In genomic region chr2:72676341-72677025, GRCh38 we compare ENCODE assay signal across 21 cellular contexts.
DNase-seq lines count a peak whose midpoint lies in the region; ATAC-seq and TF ChIP-seq lines count a peak whose summit lies in the region.
"Had no signal": no experiment of that assay in that cellular context is flagged by ENCODE, and none has a peak within 500 bp of the region (broad histone marks: within the 10 kb centered on the region; RNA-seq: fewer than 3 reads in every experiment).

No MANE protein-coding gene starts in this region.

- no peaks in the 10 kb centered on the region for H3K9me3 ChIP-seq in left ventricle myocardium inferior (replicated peaks)
- no peaks in the 10 kb centered on the region for H3K9me3 ChIP-seq in adipocyte (ENCODE audit: control insufficient read depth, low read length)
- H3K9me3 ChIP-seq in hepatocyte (ENCODE audit: low read depth), result no peaks in the 10 kb centered on the region
- H3K9me3 ChIP-seq in PC-9 (ENCODE audit: insufficient read depth, low read depth), result no peaks in the 10 kb centered on the region
- H3K9me3 ChIP-seq: heart right ventricle, stomach, vagina had no signal

- peaks cover 9% of the 10 kb centered on the region for H3K36me3 Mint-ChIP-seq in type B pancreatic cell

- ATAC-seq in Right ventricle myocardium inferior, result no peak
- ATAC-seq: esophagus mucosa had no signal

- intact Hi-C loops in left ventricle myocardium inferior (cut with micrococcal nuclease) (no loop called here), Right ventricle myocardium inferior (cut with DNase I) (no loop called here), PC-9 (cut with micrococcal nuclease; ENCODE audit: unreplicated experiment) (no loop called here)

- no peaks in the 10 kb centered on the region for H3K36me3 ChIP-seq in left ventricle myocardium inferior
- no peaks in the 10 kb centered on the region for H3K36me3 ChIP-seq in adipocyte (ENCODE audit: control insufficient read depth, insufficient read depth, low read length, severe bottlenecking)
- no peaks in the 10 kb centered on the region for H3K36me3 ChIP-seq in hepatocyte (replicated peaks; ENCODE audit: insufficient read depth, low read depth)
- H3K36me3 ChIP-seq in PC-9 (ENCODE audit: low read depth), result no peaks in the 10 kb centered on the region
- H3K36me3 ChIP-seq: brain microvascular endothelial cell, neural progenitor cell, stomach, vagina had no signal

- POLR2A ChIA-PET in PC-9 (lab: Charles Lee; ENCODE audit: unreplicated experiment), result no interaction called here

- peak overlapping the region; percentile 36 for H3K27ac Mint-ChIP-seq in type B pancreatic cell
- H3K27ac Mint-ChIP-seq: activated CD4-positive, alpha-beta T cell treated with anti-CD3 and anti-CD28 coated beads, Interleukin-2, amount 10 ng/mL, durations not matched to agents 7 days and 5 days; activated naive CD4-positive, alpha-beta T cell treated with anti-CD3 and anti-CD28 coated beads for 36 hours; CD4-positive, alpha-beta T cell; neural progenitor cell had no signal

- no peaks in the 10 kb centered on the region for H3K9me3 Mint-ChIP-seq in type B pancreatic cell
- H3K9me3 Mint-ChIP-seq: activated CD4-positive, alpha-beta T cell treated with anti-CD3 and anti-CD28 coated beads, Interleukin-2, amount 10 ng/mL, durations not matched to agents 7 days and 5 days; activated naive CD4-positive, alpha-beta T cell treated with anti-CD3 and anti-CD28 coated beads for 36 hours; CD4-positive, alpha-beta T cell; neural progenitor cell had no signal

- H3K4me2 ChIP-seq in hepatocyte, result no peak overlapping the region
- H3K4me2 ChIP-seq in PC-9, result no peak overlapping the region
- H3K4me2 ChIP-seq: neural progenitor cell had no signal

- H3F3A ChIP-seq in PC-9 (ENCODE audit: insufficient read depth, low read depth), result no peaks in the 10 kb centered on the region

- TF ChIP-seq CTCF in left ventricle myocardium inferior (IDR thresholded peaks at IDR 0.05; ENCODE audit: borderline replicate concordance), result no peak
- no peak for TF ChIP-seq CTCF in hepatocyte (IDR thresholded peaks at IDR 0.05; ENCODE audit: poor library complexity)
- no peak for TF ChIP-seq CTCF in type B pancreatic cell (conservative IDR thresholded peaks at IDR 0.05)
- no peak for TF ChIP-seq CTCF in PC-9 (conservative IDR thresholded peaks at IDR 0.05)

- H4K20me1 ChIP-seq in hepatocyte (ENCODE audit: insufficient read depth, poor library complexity, severe bottlenecking) (no peaks in the 10 kb centered on the region), PC-9 (ENCODE audit: insufficient read depth) (no peaks in the 10 kb centered on the region; the same call in 1 of the 2 replicates)

- H2AFZ ChIP-seq in hepatocyte (no peak overlapping the region), PC-9 (no peak overlapping the region)
- H2AFZ ChIP-seq: neural progenitor cell had no signal

- 60% methylated on average over 5 of the region's 5 CpGs for WGBS in hepatocyte (ENCODE audit: low lambda C conversion rate, missing lambda C conversion rate)

- H3K9me2 ChIP-seq in hepatocyte (replicated peaks; ENCODE audit: insufficient read depth) (no peaks in the 10 kb centered on the region), PC-9 (ENCODE audit: insufficient read depth) (no peaks in the 10 kb centered on the region)

- H3K27ac ChIP-seq in left ventricle myocardium inferior (replicated peaks) (peak overlapping the region; percentile 14), hepatocyte (peak overlapping the region; percentile 79), PC-9 (no peak overlapping the region)
- H3K27ac ChIP-seq: brain microvascular endothelial cell, neural progenitor cell, stomach, vagina had no signal

- DNase-seq in left ventricle myocardium inferior, result no peak
- no peak for DNase-seq in Right ventricle myocardium inferior (ENCODE audit: missing footprints)
- DNase-seq in adipocyte (ENCODE audit: low read depth), result peak; percentile 66
- no peak for DNase-seq in hepatocyte (ENCODE audit: low spot score)
- no peak for DNase-seq in type B pancreatic cell (ENCODE audit: extremely low spot score, unreplicated experiment)
- DNase-seq in PC-9, result no peak
- DNase-seq in hippocampal formation (lab: John Stamatoyannopoulos, UW), result no peak
- no peak for DNase-seq in activated naive CD4-positive, alpha-beta T cell (lab: John Stamatoyannopoulos, UW)
- DNase-seq: activated CD4-positive, alpha-beta T cell treated with anti-CD3 and anti-CD28 coated beads, Interleukin-2, amount 10 ng/mL, durations not matched to agents 7 days and 5 days; activated CD8-positive, alpha-beta memory T cell treated with anti-CD3 and anti-CD28 coated beads, Interleukin-2, amount 50 U/mL, for 48 hours; activated naive CD4-positive, alpha-beta T cell treated with anti-CD3 and anti-CD28 coated beads for 36 hours; brain microvascular endothelial cell; CD4-positive, alpha-beta T cell; heart right ventricle; islet precursor cell; NCI-H187; NCI-H526 treated with DMSO at 0.1 percent for 48 hours; stomach had no signal

- H3K27me3 ChIP-seq in left ventricle myocardium inferior (ENCODE audit: low read depth) (no peaks in the 10 kb centered on the region), adipocyte (replicated peaks; ENCODE audit: control insufficient read depth, insufficient read depth, low read length) (no peaks in the 10 kb centered on the region), hepatocyte (no peaks in the 10 kb centered on the region), PC-9 (ENCODE audit: insufficient read depth, low read depth) (no peaks in the 10 kb centered on the region)
- H3K27me3 ChIP-seq: brain microvascular endothelial cell, heart right ventricle, neural progenitor cell, stomach, vagina had no signal

- peaks cover 18% of the 10 kb centered on the region for H3K4me1 Mint-ChIP-seq in type B pancreatic cell (ENCODE audit: unreplicated experiment)
- H3K4me1 Mint-ChIP-seq: activated CD4-positive, alpha-beta T cell treated with anti-CD3 and anti-CD28 coated beads, Interleukin-2, amount 10 ng/mL, durations not matched to agents 7 days and 5 days; neural progenitor cell had no signal

- H3K79me2 ChIP-seq in hepatocyte (peaks cover 4% of the 10 kb centered on the region), PC-9 (ENCODE audit: low read depth) (no peaks in the 10 kb centered on the region)

- no peaks in the 10 kb centered on the region for H3K27me3 Mint-ChIP-seq in type B pancreatic cell
- H3K27me3 Mint-ChIP-seq: activated CD4-positive, alpha-beta T cell treated with anti-CD3 and anti-CD28 coated beads, Interleukin-2, amount 10 ng/mL, durations not matched to agents 7 days and 5 days; CD4-positive, alpha-beta T cell had no signal

- no peak overlapping the region for H3K9ac ChIP-seq in adipocyte (ENCODE audit: low read length)
- H3K9ac ChIP-seq: neural progenitor cell had no signal

- CTCF ChIA-PET in PC-9 (lab: Charles Lee), result no interaction called here

- no TSS peak for BruUV-seq in PC-9 (replicated peaks; lab: Mats Ljungman, UMichigan)

- H3K4me3 Mint-ChIP-seq in type B pancreatic cell, result no peak overlapping the region
- H3K4me3 Mint-ChIP-seq: activated CD4-positive, alpha-beta T cell treated with anti-CD3 and anti-CD28 coated beads, Interleukin-2, amount 10 ng/mL, durations not matched to agents 7 days and 5 days; activated naive CD4-positive, alpha-beta T cell treated with anti-CD3 and anti-CD28 coated beads for 36 hours; CD4-positive, alpha-beta T cell; neural progenitor cell had no signal

- H3K4me1 ChIP-seq in left ventricle myocardium inferior (peaks cover 60% of the 10 kb centered on the region), adipocyte (ENCODE audit: control insufficient read depth, insufficient read depth, low read length) (peaks cover 21% of the 10 kb centered on the region), hepatocyte (ENCODE audit: insufficient read depth) (peaks cover 17% of the 10 kb centered on the region), PC-9 (replicated peaks; ENCODE audit: insufficient read depth) (no peaks in the 10 kb centered on the region)

- no peak overlapping the region for H3K4me3 ChIP-seq in left ventricle myocardium inferior
- H3K4me3 ChIP-seq in adipocyte (ENCODE audit: low read length), result no peak overlapping the region
- no peak overlapping the region for H3K4me3 ChIP-seq in hepatocyte
- H3K4me3 ChIP-seq in PC-9, result no peak overlapping the region
- H3K4me3 ChIP-seq: heart right ventricle, neural progenitor cell, stomach, vagina had no signal
